7 cellular contexts compared by ENCODE assay signal in genomic region chr12:16174282-16174681, GRCh38.
"Had no signal": no experiment of that assay in that cellular context is flagged by ENCODE, and none has a peak within 500 bp of the region (broad histone marks: within the 10 kb centered on the region; RNA-seq: fewer than 3 reads in every experiment).

No MANE protein-coding gene starts in this region.

- FAIRE-seq: HepG2, HTR-8/SVneo had no signal

- H3K4me2 ChIP-seq: KMS-11 had no signal

- DNase-seq: IMR-90, KBM-7, KG1 had no signal

- H3K27ac ChIP-seq: HL-60, KMS-11 had no signal

- H3K9ac ChIP-seq: KMS-11 had no signal

- ATAC-seq: HepG2 had no signal
